15 cellular contexts compared by ENCODE assay signal in the genomic region with DNA sequence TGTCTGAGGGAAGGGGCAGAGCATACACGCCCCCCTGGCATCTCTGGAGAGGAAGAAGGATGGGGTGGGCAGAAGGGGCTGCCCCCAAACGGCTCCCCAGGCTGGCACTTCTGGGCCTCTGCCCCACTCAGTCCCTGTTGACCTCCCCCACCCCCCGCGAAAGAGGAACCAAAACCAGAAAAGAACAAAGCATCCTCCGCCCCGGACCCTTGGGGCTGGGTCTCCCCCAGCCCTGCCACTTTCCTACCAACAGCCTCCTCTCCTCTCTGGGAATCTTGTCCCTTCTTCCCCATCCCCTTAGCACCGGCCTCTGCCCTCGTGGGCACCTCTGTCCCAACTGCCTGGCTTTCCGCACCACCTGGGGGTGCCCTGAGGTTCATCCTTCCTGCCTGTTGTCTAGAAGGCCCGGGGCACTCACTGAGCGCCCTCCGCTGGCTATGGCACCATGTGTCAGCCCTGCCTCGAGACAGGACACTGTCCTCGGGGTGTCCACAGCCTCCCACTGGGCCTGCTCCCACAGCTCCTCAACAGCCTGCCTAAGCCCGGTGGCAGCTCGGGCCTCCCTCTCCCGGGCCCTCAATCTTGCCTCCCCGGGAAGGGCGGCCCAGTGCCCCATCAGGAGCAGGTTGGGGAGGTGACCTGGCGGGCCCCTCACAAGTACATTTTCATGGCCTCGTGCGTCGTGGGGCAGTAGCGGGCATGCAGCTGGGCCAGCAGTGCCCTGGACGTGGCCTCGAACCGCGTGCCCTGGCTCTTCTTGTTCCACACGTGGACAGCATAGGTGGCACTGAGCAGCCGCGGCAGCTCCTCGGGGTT. TPM values are rescaled to one million over a fixed set of nuclear protein-coding genes. Genes with fewer than 3 reads are reported as not detected.
A peak's percentile ranks its signal among the peaks of the same experiment; 100 is the strongest.
DNase-seq lines count a peak whose midpoint lies in the region; ATAC-seq, FAIRE-seq and TF ChIP-seq lines count a peak whose summit lies in the region.
"Had no signal": no experiment of that assay in that cellular context is flagged by ENCODE, and none has a peak within 500 bp of the region (broad histone marks: within the 10 kb centered on the region; RNA-seq: fewer than 3 reads in every experiment).

No MANE protein-coding gene starts in this region.

- no peak overlapping the region for H3K4me3 ChIP-seq in H7 (ENCODE audit: insufficient read depth, low read depth, low read length)
- H3K4me3 ChIP-seq in neural progenitor cell: no peak overlapping the region
- H3K4me3 ChIP-seq: cardiac muscle cell, SJSA1 had no signal

- H3K4me2 ChIP-seq in neural progenitor cell: no peak overlapping the region

- no peaks in the 10 kb centered on the region for H3K9me3 ChIP-seq in neural progenitor cell (ENCODE audit: low read depth)
- H3K9me3 ChIP-seq: SJSA1 had no signal

- H3K79me2 ChIP-seq in neural progenitor cell (ENCODE audit: low read depth): no peaks in the 10 kb centered on the region

- H3K27me3 Mint-ChIP-seq in activated B cell treated with CpG ODN at 0.5 μM for 24 hours: no peaks in the 10 kb centered on the region
- peaks cover 6% of the 10 kb centered on the region for H3K27me3 Mint-ChIP-seq in neural progenitor cell (ENCODE audit: insufficient read depth, low read depth)
- H3K27me3 Mint-ChIP-seq in naive thymus-derived CD8-positive, alpha-beta T cell: peaks cover 0 to 1% (median 0%) of the 10 kb centered on the region in 5 donors
- H3K27me3 Mint-ChIP-seq: activated CD4-positive, alpha-beta T cell treated with anti-CD3 and anti-CD28 coated beads, Interleukin-2, amount 10 ng/mL, durations not matched to agents 24 days and 14 days; naive thymus-derived CD4-positive, alpha-beta T cell had no signal

- TF ChIP-seq CTCF in D721Med (IDR thresholded peaks at IDR 0.05; ENCODE audit: insufficient read depth, missing control alignments): peak; percentile 2
- TF ChIP-seq CTCF in activated B cell treated with CpG ODN at 0.5 μM for 24 hours (IDR thresholded peaks at IDR 0.05): no peak
- no peak for TF ChIP-seq CTCF in neural progenitor cell (IDR thresholded peaks at IDR 0.05)

- H3F3A ChIP-seq in neural progenitor cell (ENCODE audit: low read depth): peaks cover 7% of the 10 kb centered on the region

- H3K27ac Mint-ChIP-seq in activated B cell treated with CpG ODN at 0.5 μM for 24 hours: peak overlapping the region; percentile 88
- peak overlapping the region; percentile 50 for H3K27ac Mint-ChIP-seq in neural progenitor cell
- peak overlapping the region in 1 of 10 donors; percentile 53 for H3K27ac Mint-ChIP-seq in naive thymus-derived CD8-positive, alpha-beta T cell
- H3K27ac Mint-ChIP-seq: activated CD4-positive, alpha-beta T cell treated with anti-CD3 and anti-CD28 coated beads, Interleukin-2, amount 10 ng/mL, durations not matched to agents 24 days and 14 days had no signal

- intact Hi-C loops in activated B cell treated with CpG ODN at 0.5 μM for 24 hours (cut with micrococcal nuclease): loop anchor here (1.0 to 2.0 kb wide), 3 partner anchors 30 to 78 kb away; a partner anchor contains a TSS

- H3K36me3 Mint-ChIP-seq in activated B cell treated with CpG ODN at 0.5 μM for 24 hours (ENCODE audit: low read depth) (no peaks in the 10 kb centered on the region), neural progenitor cell (no peaks in the 10 kb centered on the region)
- H3K36me3 Mint-ChIP-seq in naive thymus-derived CD8-positive, alpha-beta T cell: no peaks in the 10 kb centered on the region
- H3K36me3 Mint-ChIP-seq: naive thymus-derived CD4-positive, alpha-beta T cell had no signal

- H3K4me1 ChIP-seq in neural progenitor cell: peaks cover 10% of the 10 kb centered on the region

- no peaks in the 10 kb centered on the region for H4K20me1 ChIP-seq in neural progenitor cell (ENCODE audit: low read depth)

- H3K4me1 Mint-ChIP-seq in activated B cell treated with CpG ODN at 0.5 μM for 24 hours: peaks cover 42% of the 10 kb centered on the region
- peaks cover 24% of the 10 kb centered on the region for H3K4me1 Mint-ChIP-seq in neural progenitor cell
- H3K4me1 Mint-ChIP-seq in naive thymus-derived CD8-positive, alpha-beta T cell: peaks cover 0 to 9% (median 1%) of the 10 kb centered on the region in 4 donors
- H3K4me1 Mint-ChIP-seq: activated CD4-positive, alpha-beta T cell treated with anti-CD3 and anti-CD28 coated beads, Interleukin-2, amount 10 ng/mL, durations not matched to agents 24 days and 14 days had no signal

- CTCF ChIA-PET in activated B cell treated with CpG ODN at 0.5 μM for 24 hours (lab: Charles Lee): no interaction called here

- POLR2A ChIA-PET in activated B cell treated with CpG ODN at 0.5 μM for 24 hours (lab: Charles Lee): interaction anchor here (1.2 to 1.5 kb wide), 3 partner anchors 24 to 77 kb away, joined by 3 to 5 read pairs (median 4); a partner anchor contains a TSS
- POLR2A ChIA-PET in naive thymus-derived CD8-positive, alpha-beta T cell (lab: Charles Lee): no interaction called here

- H3K36me3 ChIP-seq in H7 (replicated peaks; ENCODE audit: control insufficient read depth, insufficient read depth, low read length): no peaks in the 10 kb centered on the region; the same call in 1 of the 2 replicates
- H3K36me3 ChIP-seq in neural progenitor cell: no peaks in the 10 kb centered on the region
- H3K36me3 ChIP-seq: cardiac muscle cell had no signal

- H3K27ac ChIP-seq in neural progenitor cell: no peak overlapping the region
- H3K27ac ChIP-seq: C4-2B, cardiac muscle cell, SJSA1 had no signal

- H3K27me3 ChIP-seq in H7 (ENCODE audit: control insufficient read depth, insufficient read depth, low read length) (no peaks in the 10 kb centered on the region), neural progenitor cell (no peaks in the 10 kb centered on the region)
- H3K27me3 ChIP-seq: cardiac muscle cell, SJSA1 had no signal

- no peak for FAIRE-seq in D721Med (lab: Jason Lieb, UNC)

- H3K4me3 Mint-ChIP-seq in activated B cell treated with CpG ODN at 0.5 μM for 24 hours (peak overlapping the region; percentile 68), neural progenitor cell (no peak overlapping the region)
- H3K4me3 Mint-ChIP-seq in naive thymus-derived CD8-positive, alpha-beta T cell: peak overlapping the region in 1 of 10 donors; percentile 55
- H3K4me3 Mint-ChIP-seq: activated CD4-positive, alpha-beta T cell treated with anti-CD3 and anti-CD28 coated beads, Interleukin-2, amount 10 ng/mL, durations not matched to agents 24 days and 14 days; naive thymus-derived CD4-positive, alpha-beta T cell had no signal

- ATAC-seq in activated B cell treated with CpG ODN at 0.5 μM for 24 hours (ENCODE audit: low read depth): peak; percentile 87
- ATAC-seq in naive thymus-derived CD8-positive, alpha-beta T cell: no peak
- ATAC-seq in HG03108 (IDR thresholded peaks at IDR 0.05; ENCODE audit: unreplicated experiment): no peak
- ATAC-seq: naive thymus-derived CD4-positive, alpha-beta T cell had no signal

- H2AFZ ChIP-seq in neural progenitor cell (replicated peaks): no peak overlapping the region

- H3K9ac ChIP-seq in neural progenitor cell: no peak overlapping the region

- H3K9me3 Mint-ChIP-seq in activated B cell treated with CpG ODN at 0.5 μM for 24 hours (no peaks in the 10 kb centered on the region), neural progenitor cell (no peaks in the 10 kb centered on the region)
- H3K9me3 Mint-ChIP-seq in naive thymus-derived CD8-positive, alpha-beta T cell: no peaks in the 10 kb centered on the region
- H3K9me3 Mint-ChIP-seq: activated CD4-positive, alpha-beta T cell treated with anti-CD3 and anti-CD28 coated beads, Interleukin-2, amount 10 ng/mL, durations not matched to agents 24 days and 14 days had no signal

- no peak for DNase-seq in D721Med (ENCODE audit: insufficient read length, low spot score)
- DNase-seq in H7: peak; percentile 79
- DNase-seq in activated B cell treated with CpG ODN at 0.5 μM for 24 hours: peak; percentile 45
- DNase-seq in neural progenitor cell (ENCODE audit: low spot score): no peak
- DNase-seq in naive thymus-derived CD8-positive, alpha-beta T cell: no peak
- no peak for DNase-seq in epidermal melanocyte (ENCODE audit: insufficient read length, low spot score)
- DNase-seq in G401 (ENCODE audit: low spot score): no peak
- DNase-seq: activated CD4-positive, alpha-beta T cell treated with anti-CD3 and anti-CD28 coated beads, Interleukin-2, amount 10 ng/mL, durations not matched to agents 24 days and 14 days; activated gamma-delta T cell treated with Interleukin-2 at 50 U/mL for 16 hours; naive thymus-derived CD4-positive, alpha-beta T cell; NCI-H526 had no signal

- in situ Hi-C loops in G401 (cut with HindIII; ENCODE audit: low sequenced_read_pairs): no loop called here

RNA-seq across cellular contexts. Expression of a gene that starts 28.2 kb away (rescaled TPM):
- 7.6 and 9.6 TPM in 2 replicates for total RNA-seq in H7 (2014; rRNA removed; shearing (Covaris generic))
- total RNA-seq in activated B cell treated with CpG ODN at 0.5 μM for 24 hours (16.9 and 18.4 TPM in 2 replicates), neural progenitor cell (ENCODE audit: low replicate concordance) (2.6 and 17.7 TPM in 2 replicates)
- total RNA-seq in naive thymus-derived CD8-positive, alpha-beta T cell: not detected
- not detected for polyA plus RNA-seq in naive thymus-derived CD8-positive, alpha-beta T cell
- total RNA-seq in G401 (2014; rRNA removed; shearing (Covaris generic)): 3.4 and 3.5 TPM in 2 replicates
- total RNA-seq: activated CD4-positive, alpha-beta T cell treated with anti-CD3 and anti-CD28 coated beads, Interleukin-2, amount 10 ng/mL, durations not matched to agents 24 days and 14 days; naive thymus-derived CD4-positive, alpha-beta T cell had no signal
- polyA plus RNA-seq: naive thymus-derived CD4-positive, alpha-beta T cell had no signal

RNA-seq across cellular contexts. Expression of a gene that starts 43.3 kb away (rescaled TPM):
- total RNA-seq in H7 (2014; rRNA removed; shearing (Covaris generic)): 75.6 and 86.8 TPM in 2 replicates
- total RNA-seq in activated B cell treated with CpG ODN at 0.5 μM for 24 hours: 78.2 and 91.7 TPM in 2 replicates
- 21.6 and 61.5 TPM in 2 replicates for total RNA-seq in neural progenitor cell (ENCODE audit: low replicate concordance)
- total RNA-seq in naive thymus-derived CD8-positive, alpha-beta T cell: 10 to 100 TPM; 34.7 to 36.5 TPM
- 10 to 100 TPM; 37.1 to 70.2 (median 37.9) TPM for polyA plus RNA-seq in naive thymus-derived CD8-positive, alpha-beta T cell
- total RNA-seq in G401 (2014; rRNA removed; shearing (Covaris generic)): 39.0 and 44.6 TPM in 2 replicates

RNA-seq across cellular contexts. Expression of a gene that starts 52.0 kb away (rescaled TPM):
- total RNA-seq in H7 (2014; rRNA removed; shearing (Covaris generic)): 0.42 TPM in 1 of 2 replicates, not detected in the other
- total RNA-seq in activated B cell treated with CpG ODN at 0.5 μM for 24 hours: 2.1 and 3.4 TPM in 2 replicates
- total RNA-seq in neural progenitor cell (ENCODE audit: low replicate concordance): 0.34 TPM in 1 of 2 replicates, not detected in the other
- total RNA-seq in naive thymus-derived CD8-positive, alpha-beta T cell: 1 to 10 TPM; 2.6 to 3.0 TPM
- polyA plus RNA-seq in naive thymus-derived CD8-positive, alpha-beta T cell: under 1 TPM in 1 of 3 donors, not detected in 2; 0.23 TPM
- total RNA-seq in G401 (2014; rRNA removed; shearing (Covaris generic)): not detected in 2 replicates
- total RNA-seq: SJSA1 had no signal

Comparison
In these comparisons a context has a peak if more than half of its experiments do, and no peak if none do; other contexts are left out.
1. DNase-seq: peak in H7 (single experiment) and activated B cell treated with CpG ODN at 0.5 μM for 24 hours (single experiment); none in D721Med (single experiment), neural progenitor cell (single experiment), naive thymus-derived CD8-positive, alpha-beta T cell (0 of 10), epidermal melanocyte (single experiment) and G401 (single experiment).